In the genomic region with DNA sequence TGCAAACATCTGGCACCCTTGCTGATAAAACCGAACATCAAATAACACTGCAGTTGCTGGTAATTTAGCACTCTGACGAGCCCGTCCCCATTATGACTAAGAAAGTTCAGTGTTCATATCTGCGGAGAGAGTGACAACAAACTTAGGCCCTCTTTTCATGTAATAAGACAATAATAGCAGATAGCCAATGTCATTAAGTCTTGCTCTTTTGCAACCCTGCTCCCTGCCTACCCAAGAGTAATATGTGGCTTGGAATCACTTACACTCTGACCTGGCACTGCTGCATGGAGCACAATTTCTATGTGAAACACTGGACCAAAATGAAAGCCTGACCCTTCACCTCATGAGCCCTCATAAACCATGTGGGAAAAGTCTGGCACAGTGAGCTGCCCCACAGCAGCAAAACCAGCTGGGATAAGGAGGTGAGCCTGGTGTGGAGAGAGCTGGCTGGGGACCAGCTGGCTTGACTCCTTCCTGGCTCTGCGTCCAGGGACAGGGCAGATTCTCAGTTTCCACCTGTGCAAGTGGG, we compare ENCODE assay signal across 14 cellular contexts.
DNase-seq lines count a peak whose midpoint lies in the region; ATAC-seq and TF ChIP-seq lines count a peak whose summit lies in the region.
"Had no signal": no experiment of that assay in that cellular context is flagged by ENCODE, and none has a peak within 500 bp of the region (broad histone marks: within the 10 kb centered on the region; RNA-seq: fewer than 3 reads in every experiment).

No MANE protein-coding gene starts in this region.

- peaks cover 36% of the 10 kb centered on the region for H3K4me1 Mint-ChIP-seq in HFFc6 (ENCODE audit: low read depth)

- peaks cover 35% of the 10 kb centered on the region for H3K36me3 Mint-ChIP-seq in HFFc6 (ENCODE audit: low read depth)

- DNase-seq in NCI-H2081 (lab: John Stamatoyannopoulos, UW) (peak; percentile 15 to 76), NCI-H2081 treated with DMSO at 0.1 percent for 48 hours (lab: John Stamatoyannopoulos, UW) (no peak), mucosa of gallbladder (ENCODE audit: low spot score) (peak; percentile 24), HFFc6 (no peak), HT-29 (ENCODE audit: low spot score) (no peak), AML-193 (lab: John Stamatoyannopoulos, UW) (no peak)
- DNase-seq: 8988T; activated CD4-positive, alpha-beta memory T cell treated with anti-CD3 and anti-CD28 coated beads for 36 hours; activated naive CD8-positive, alpha-beta T cell treated with anti-CD3 and anti-CD28 coated beads, Interleukin-2, amount 50 U/mL, for 24 hours; effector memory CD8-positive, alpha-beta T cell; NCI-H1105 treated with DMSO at 0.1 percent for 48 hours had no signal

- TF ChIP-seq CTCF in HFFc6 (IDR thresholded peaks at IDR 0.05): no peak

- no peak overlapping the region for H3K4me3 Mint-ChIP-seq in HFFc6
- H3K4me3 Mint-ChIP-seq: activated CD4-positive, alpha-beta memory T cell treated with anti-CD3 and anti-CD28 coated beads for 36 hours; activated naive CD8-positive, alpha-beta T cell treated with anti-CD3 and anti-CD28 coated beads, Interleukin-2, amount 50 U/mL, for 24 hours; effector memory CD8-positive, alpha-beta T cell; T-helper 1 cell treated with Interleukin-12 subunit alpha and Interleukin-12 subunit beta and Interleukin-4 antibody, amounts not matched to agents 30 μg/mL and 1 μg/mL, for 36 hours had no signal

- no peak overlapping the region for H3K27ac Mint-ChIP-seq in HFFc6
- H3K27ac Mint-ChIP-seq: activated CD4-positive, alpha-beta memory T cell treated with anti-CD3 and anti-CD28 coated beads for 36 hours; activated naive CD8-positive, alpha-beta T cell treated with anti-CD3 and anti-CD28 coated beads, Interleukin-2, amount 50 U/mL, for 24 hours; effector memory CD8-positive, alpha-beta T cell; T-helper 1 cell treated with Interleukin-12 subunit alpha and Interleukin-12 subunit beta and Interleukin-4 antibody, amounts not matched to agents 30 μg/mL and 1 μg/mL, for 36 hours had no signal

- H3K9me3 Mint-ChIP-seq in HFFc6: peaks cover 10% of the 10 kb centered on the region

- ATAC-seq in esophagus mucosa: peak; percentile 5
- ATAC-seq in GM18909 (IDR thresholded peaks at IDR 0.05; ENCODE audit: poor library complexity, unreplicated experiment): no peak
- ATAC-seq: activated naive CD8-positive, alpha-beta T cell treated with anti-CD3 and anti-CD28 coated beads, Interleukin-2, amount 50 U/mL, for 24 hours; effector memory CD8-positive, alpha-beta T cell had no signal

- peaks cover 1% of the 10 kb centered on the region for H3K27me3 Mint-ChIP-seq in HFFc6 (ENCODE audit: insufficient read depth)
- H3K27me3 Mint-ChIP-seq: activated CD4-positive, alpha-beta memory T cell treated with anti-CD3 and anti-CD28 coated beads for 36 hours; activated naive CD8-positive, alpha-beta T cell treated with anti-CD3 and anti-CD28 coated beads, Interleukin-2, amount 50 U/mL, for 24 hours; effector memory CD8-positive, alpha-beta T cell had no signal

Comparison
In these comparisons a context has a peak if more than half of its experiments do, and no peak if none do; other contexts are left out.
1. DNase-seq: peak in NCI-H2081 (2 of 2) and mucosa of gallbladder (single experiment); none in NCI-H2081 treated with DMSO at 0.1 percent for 48 hours (single experiment), HFFc6 (single experiment), HT-29 (single experiment) and AML-193 (0 of 2).